In the genomic region with DNA sequence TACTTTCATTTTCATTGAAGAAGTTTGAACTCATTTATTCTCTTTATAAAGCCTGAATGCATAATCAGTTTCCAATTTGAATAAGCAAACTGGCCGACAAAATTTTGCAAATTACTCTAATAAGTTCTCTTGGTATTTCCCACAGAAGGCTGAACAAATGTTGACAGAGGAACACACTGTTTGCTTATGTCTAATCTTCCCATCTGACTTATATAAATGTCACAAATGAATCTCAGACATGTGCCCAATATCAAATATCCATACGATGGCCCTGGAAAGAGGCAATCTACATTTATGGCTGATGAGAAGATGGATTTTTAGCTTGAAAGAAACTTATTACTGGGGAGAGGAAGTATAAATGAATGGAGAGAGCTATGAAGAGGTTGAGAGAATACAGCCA, we compare ENCODE assay signal across 1 cellular context.
TF ChIP-seq lines count a peak whose summit lies in the region.

No MANE protein-coding gene starts in this region.

TF ChIP-seq in GM23338, 12 proteins besides CTCF, POLR2A, EP300 and RAD21 (continued from another document):
- no peak for TF ChIP-seq ZNF114 (CRISPR knock-in tag; IDR thresholded peaks at IDR 0.05)
- TF ChIP-seq, protein P1, sequence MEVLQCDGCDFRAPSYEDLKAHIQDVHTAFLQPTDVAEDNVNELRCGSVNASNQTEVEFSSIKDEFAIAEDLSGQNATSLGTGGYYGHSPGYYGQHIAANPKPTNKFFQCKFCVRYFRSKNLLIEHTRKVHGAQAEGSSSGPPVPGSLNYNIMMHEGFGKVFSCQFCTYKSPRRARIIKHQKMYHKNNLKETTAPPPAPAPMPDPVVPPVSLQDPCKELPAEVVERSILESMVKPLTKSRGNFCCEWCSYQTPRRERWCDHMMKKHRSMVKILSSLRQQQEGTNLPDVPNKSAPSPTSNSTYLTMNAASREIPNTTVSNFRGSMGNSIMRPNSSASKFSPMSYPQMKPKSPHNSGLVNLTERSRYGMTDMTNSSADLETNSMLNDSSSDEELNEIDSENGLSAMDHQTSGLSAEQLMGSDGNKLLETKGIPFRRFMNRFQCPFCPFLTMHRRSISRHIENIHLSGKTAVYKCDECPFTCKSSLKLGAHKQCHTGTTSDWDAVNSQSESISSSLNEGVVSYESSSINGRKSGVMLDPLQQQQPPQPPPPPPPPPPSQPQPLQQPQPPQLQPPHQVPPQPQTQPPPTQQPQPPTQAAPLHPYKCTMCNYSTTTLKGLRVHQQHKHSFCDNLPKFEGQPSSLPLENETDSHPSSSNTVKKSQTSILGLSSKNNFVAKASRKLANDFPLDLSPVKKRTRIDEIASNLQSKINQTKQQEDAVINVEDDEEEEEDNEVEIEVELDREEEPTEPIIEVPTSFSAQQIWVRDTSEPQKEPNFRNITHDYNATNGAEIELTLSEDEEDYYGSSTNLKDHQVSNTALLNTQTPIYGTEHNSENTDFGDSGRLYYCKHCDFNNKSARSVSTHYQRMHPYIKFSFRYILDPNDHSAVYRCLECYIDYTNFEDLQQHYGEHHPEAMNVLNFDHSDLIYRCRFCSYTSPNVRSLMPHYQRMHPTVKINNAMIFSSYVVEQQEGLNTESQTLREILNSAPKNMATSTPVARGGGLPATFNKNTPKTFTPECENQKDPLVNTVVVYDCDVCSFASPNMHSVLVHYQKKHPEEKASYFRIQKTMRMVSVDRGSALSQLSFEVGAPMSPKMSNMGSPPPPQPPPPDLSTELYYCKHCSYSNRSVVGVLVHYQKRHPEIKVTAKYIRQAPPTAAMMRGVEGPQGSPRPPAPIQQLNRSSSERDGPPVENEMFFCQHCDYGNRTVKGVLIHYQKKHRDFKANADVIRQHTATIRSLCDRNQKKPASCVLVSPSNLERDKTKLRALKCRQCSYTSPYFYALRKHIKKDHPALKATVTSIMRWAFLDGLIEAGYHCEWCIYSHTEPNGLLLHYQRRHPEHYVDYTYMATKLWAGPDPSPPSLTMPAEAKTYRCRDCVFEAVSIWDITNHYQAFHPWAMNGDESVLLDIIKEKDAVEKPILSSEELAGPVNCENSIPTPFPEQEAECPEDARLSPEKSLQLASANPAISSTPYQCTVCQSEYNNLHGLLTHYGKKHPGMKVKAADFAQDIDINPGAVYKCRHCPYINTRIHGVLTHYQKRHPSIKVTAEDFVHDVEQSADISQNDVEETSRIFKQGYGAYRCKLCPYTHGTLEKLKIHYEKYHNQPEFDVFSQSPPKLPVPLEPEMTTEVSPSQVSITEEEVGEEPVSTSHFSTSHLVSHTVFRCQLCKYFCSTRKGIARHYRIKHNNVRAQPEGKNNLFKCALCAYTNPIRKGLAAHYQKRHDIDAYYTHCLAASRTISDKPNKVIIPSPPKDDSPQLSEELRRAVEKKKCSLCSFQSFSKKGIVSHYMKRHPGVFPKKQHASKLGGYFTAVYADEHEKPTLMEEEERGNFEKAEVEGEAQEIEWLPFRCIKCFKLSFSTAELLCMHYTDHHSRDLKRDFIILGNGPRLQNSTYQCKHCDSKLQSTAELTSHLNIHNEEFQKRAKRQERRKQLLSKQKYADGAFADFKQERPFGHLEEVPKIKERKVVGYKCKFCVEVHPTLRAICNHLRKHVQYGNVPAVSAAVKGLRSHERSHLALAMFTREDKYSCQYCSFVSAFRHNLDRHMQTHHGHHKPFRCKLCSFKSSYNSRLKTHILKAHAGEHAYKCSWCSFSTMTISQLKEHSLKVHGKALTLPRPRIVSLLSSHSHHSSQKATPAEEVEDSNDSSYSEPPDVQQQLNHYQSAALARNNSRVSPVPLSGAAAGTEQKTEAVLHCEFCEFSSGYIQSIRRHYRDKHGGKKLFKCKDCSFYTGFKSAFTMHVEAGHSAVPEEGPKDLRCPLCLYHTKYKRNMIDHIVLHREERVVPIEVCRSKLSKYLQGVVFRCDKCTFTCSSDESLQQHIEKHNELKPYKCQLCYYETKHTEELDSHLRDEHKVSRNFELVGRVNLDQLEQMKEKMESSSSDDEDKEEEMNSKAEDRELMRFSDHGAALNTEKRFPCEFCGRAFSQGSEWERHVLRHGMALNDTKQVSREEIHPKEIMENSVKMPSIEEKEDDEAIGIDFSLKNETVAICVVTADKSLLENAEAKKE (CRISPR knock-in tag; IDR thresholded peaks at IDR 0.05) = no peak
- no peak for TF ChIP-seq STAT1 (IDR thresholded peaks at IDR 0.05; ENCODE audit: unreplicated experiment)
- no peak for TF ChIP-seq EZH2phosphoT487 (IDR thresholded peaks at IDR 0.05; ENCODE audit: unreplicated experiment)
- TF ChIP-seq EZH2 (IDR thresholded peaks at IDR 0.05; ENCODE audit: low read depth, unreplicated experiment) = no peak
- no peak for TF ChIP-seq POLR2AphosphoS5 (IDR thresholded peaks at IDR 0.05; ENCODE audit: low read depth)
- TF ChIP-seq CREB1 (CRISPR knock-in tag; IDR thresholded peaks at IDR 0.05; ENCODE audit: low read depth) = no peak
- no peak for TF ChIP-seq ZNF331 (CRISPR knock-in tag; IDR thresholded peaks at IDR 0.05; ENCODE audit: low read depth)
- TF ChIP-seq JUNB (IDR thresholded peaks at IDR 0.05; ENCODE audit: unreplicated experiment) = no peak
